In the genomic region with DNA sequence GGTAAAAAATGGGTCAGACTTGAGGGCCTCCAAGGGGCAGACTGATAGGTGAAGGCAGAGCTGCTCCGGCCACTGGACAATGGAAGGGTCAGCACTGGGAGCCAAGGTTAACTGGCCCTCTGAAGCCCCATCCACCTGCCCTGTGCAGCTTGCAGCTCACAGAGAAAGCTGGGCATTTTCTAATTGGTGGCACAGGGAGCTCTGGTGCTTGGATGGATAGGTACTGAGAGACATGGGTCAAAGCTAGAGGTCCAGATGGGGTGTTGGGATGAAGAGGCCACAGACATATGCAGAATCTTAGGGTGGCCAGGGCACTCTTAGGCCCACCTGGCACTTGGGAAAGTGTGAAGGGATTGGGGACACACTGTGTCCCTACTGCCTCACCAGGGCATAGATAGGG, we compare ENCODE assay signal across 22 cellular contexts.
"Had no signal": no experiment of that assay in that cellular context is flagged by ENCODE, and none has a peak within 500 bp of the region (broad histone marks: within the 10 kb centered on the region; RNA-seq: fewer than 3 reads in every experiment).

No MANE protein-coding gene starts in this region.

- ATAC-seq: activated CD8-positive, alpha-beta T cell treated with anti-CD3 and anti-CD28 coated beads, Interleukin-2, amount 10 ng/mL, durations not matched to agents 7 days and 5 days; effector memory CD8-positive, alpha-beta T cell; left colon; right cardiac atrium; Right ventricle myocardium inferior; stimulated activated naive CD8-positive, alpha-beta T cell treated with anti-CD3 and anti-CD28 coated beads, Interleukin-15, amount 100 ng/mL, for 72 hours had no signal

- H3K4me3 Mint-ChIP-seq: activated CD8-positive, alpha-beta T cell treated with anti-CD3 and anti-CD28 coated beads, Interleukin-2, amount 10 ng/mL, durations not matched to agents 7 days and 5 days; dendritic cell treated with granulocyte-macrophage colony-stimulating factor and Interleukin-4, amounts not matched to agents 40 ng/mL and 50 ng/mL, for 4 days; effector memory CD8-positive, alpha-beta T cell; immature natural killer cell; neural crest cell; stimulated activated naive CD8-positive, alpha-beta T cell treated with anti-CD3 and anti-CD28 coated beads, Interleukin-15, amount 100 ng/mL, for 72 hours; T-helper 2 cell treated with Interferon-gamma antibody and Interleukin-4, amounts not matched to agents 5 μg/mL and 100 μg/mL, for 36 hours had no signal

- H3K27ac ChIP-seq: ascending aorta, breast epithelium, esophagus squamous epithelium, prostate gland, skin epidermis, upper lobe of left lung had no signal

- FAIRE-seq: TTC549 had no signal

- H3K4me1 Mint-ChIP-seq: immature natural killer cell; neural crest cell; stimulated activated naive CD8-positive, alpha-beta T cell treated with anti-CD3 and anti-CD28 coated beads, Interleukin-15, amount 100 ng/mL, for 72 hours had no signal

- DNase-seq: activated CD4-positive, alpha-beta T cell treated with anti-CD3 and anti-CD28 coated beads for 48 hours; activated CD4-positive, CD25-positive, alpha-beta regulatory T cell; activated CD8-positive, alpha-beta T cell treated with anti-CD3 and anti-CD28 coated beads, Interleukin-2, amount 10 ng/mL, durations not matched to agents 7 days and 5 days; activated naive CD4-positive, alpha-beta T cell treated with Interleukin-2 at 50 U/mL for 16 hours; effector memory CD8-positive, alpha-beta T cell; esophagus squamous epithelium; immature natural killer cell; left colon; stimulated activated CD4-positive, alpha-beta T cell treated with anti-CD3 and anti-CD28 coated beads, Interleukin-15, amount 100 ng/mL, for 24 hours; stimulated activated CD4-positive, alpha-beta T cell treated with anti-CD3 and anti-CD28 coated beads, Interleukin-2, amount 100 ng/mL, for 48 hours; upper lobe of left lung had no signal

- H3K9me3 ChIP-seq: prostate gland had no signal

- H3K36me3 ChIP-seq: prostate gland had no signal

- H3K27ac Mint-ChIP-seq: activated CD8-positive, alpha-beta T cell treated with anti-CD3 and anti-CD28 coated beads, Interleukin-2, amount 10 ng/mL, durations not matched to agents 7 days and 5 days; dendritic cell treated with granulocyte-macrophage colony-stimulating factor and Interleukin-4, amounts not matched to agents 40 ng/mL and 50 ng/mL, for 4 days; effector memory CD8-positive, alpha-beta T cell; immature natural killer cell; stimulated activated naive CD8-positive, alpha-beta T cell treated with anti-CD3 and anti-CD28 coated beads, Interleukin-15, amount 100 ng/mL, for 72 hours; T-helper 2 cell treated with Interferon-gamma antibody and Interleukin-4, amounts not matched to agents 5 μg/mL and 100 μg/mL, for 36 hours had no signal

- H3K27me3 ChIP-seq: ascending aorta, breast epithelium, esophagus squamous epithelium, upper lobe of left lung had no signal

- H3K27me3 Mint-ChIP-seq: dendritic cell treated with granulocyte-macrophage colony-stimulating factor and Interleukin-4, amounts not matched to agents 40 ng/mL and 50 ng/mL, for 4 days; effector memory CD8-positive, alpha-beta T cell; stimulated activated naive CD8-positive, alpha-beta T cell treated with anti-CD3 and anti-CD28 coated beads, Interleukin-15, amount 100 ng/mL, for 72 hours had no signal

- H3K4me3 ChIP-seq: ascending aorta, breast epithelium, esophagus squamous epithelium, prostate gland, skin epidermis, upper lobe of left lung had no signal

- H3K4me1 ChIP-seq: ascending aorta, breast epithelium, esophagus squamous epithelium, prostate gland, upper lobe of left lung had no signal
